8 cellular contexts compared by ENCODE assay signal in genomic region chr3:121660356-121661171, GRCh38. TPM values are rescaled to one million over a fixed set of nuclear protein-coding genes. Genes with fewer than 3 reads are reported as not detected.
DNase-seq lines count a peak whose midpoint lies in the region; ATAC-seq and TF ChIP-seq lines count a peak whose summit lies in the region.

A gene with protein sequence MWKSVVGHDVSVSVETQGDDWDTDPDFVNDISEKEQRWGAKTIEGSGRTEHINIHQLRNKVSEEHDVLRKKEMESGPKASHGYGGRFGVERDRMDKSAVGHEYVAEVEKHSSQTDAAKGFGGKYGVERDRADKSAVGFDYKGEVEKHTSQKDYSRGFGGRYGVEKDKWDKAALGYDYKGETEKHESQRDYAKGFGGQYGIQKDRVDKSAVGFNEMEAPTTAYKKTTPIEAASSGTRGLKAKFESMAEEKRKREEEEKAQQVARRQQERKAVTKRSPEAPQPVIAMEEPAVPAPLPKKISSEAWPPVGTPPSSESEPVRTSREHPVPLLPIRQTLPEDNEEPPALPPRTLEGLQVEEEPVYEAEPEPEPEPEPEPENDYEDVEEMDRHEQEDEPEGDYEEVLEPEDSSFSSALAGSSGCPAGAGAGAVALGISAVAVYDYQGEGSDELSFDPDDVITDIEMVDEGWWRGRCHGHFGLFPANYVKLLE (minus strand): TSS chr3:121660903. CDS start chr3:121658347, 2,556 bp downstream.

- H3K9me3 Mint-ChIP-seq in Caco-2 (ENCODE audit: unreplicated experiment) = no peaks in the 10 kb centered on the region

- H3K9me3 ChIP-seq in Caco-2 = no peaks in the 10 kb centered on the region
- no peaks in the 10 kb centered on the region for H3K9me3 ChIP-seq in aorta (ENCODE audit: control insufficient read depth, low read length)

- H3K27ac ChIP-seq in KMS-11 = peak within 1 kb of the TSS; percentile 76
- peak within 1 kb of the TSS in 1 of 2 donors; percentile 8 for H3K27ac ChIP-seq in aorta (ENCODE audit: low read depth in 1 of 2, low read length in 2 of 2)

- H3K4me1 Mint-ChIP-seq in Caco-2 (ENCODE audit: low read depth, unreplicated experiment) = peaks cover 29% of the 10 kb centered on the region

- no peak within 1 kb of the TSS for H3K4me3 Mint-ChIP-seq in Caco-2 (ENCODE audit: unreplicated experiment)

- no peak for DNase-seq in Caco-2
- no peak for DNase-seq in sciatic nerve (ENCODE audit: low spot score)
- DNase-seq in aorta = peak; percentile 76 to 77
- no peak for DNase-seq in NCI-H82 treated with DMSO at 0.1 percent for 48 hours (lab: John Stamatoyannopoulos, UW; ENCODE audit: unreplicated experiment)

- TF ChIP-seq CTCF in Caco-2 (IDR thresholded peaks at IDR 0.05; ENCODE audit: insufficient read depth in 1 of 2, low read depth in 1 of 2, low read length in 1 of 2, severe bottlenecking in 1 of 2, unreplicated experiment in 1 of 2) (no peak), KMS-11 (conservative IDR thresholded peaks at IDR 0.05; ENCODE audit: low read depth, low read length) (no peak)

- H3K27ac Mint-ChIP-seq in Caco-2 (ENCODE audit: unreplicated experiment) = peak within 1 kb of the TSS; percentile 22

- POLR2A ChIA-PET in Caco-2 (lab: Charles Lee) = no interaction called here
- POLR2A ChIA-PET in activated CD8-positive, alpha-beta memory T cell treated with anti-CD3 and anti-CD28 coated beads for 36 hours (lab: Charles Lee) = interaction anchor here (0.6 to 0.7 kb wide), 3 partner anchors 10 to 114 kb away, joined by 3 to 5 read pairs (median 5); no protein-coding TSS in a partner anchor

- peak within 1 kb of the TSS; percentile 62 for H2AFZ ChIP-seq in KMS-11 (ENCODE audit: low read depth)

- 73 to 75% methylated on average over 9 of the region's 9 CpGs for WGBS in aorta, 2 donors

- H4K20me1 ChIP-seq in KMS-11 (ENCODE audit: insufficient read depth) = no peaks in the 10 kb centered on the region

- ATAC-seq in GM21447 (IDR thresholded peaks at IDR 0.05; ENCODE audit: unreplicated experiment) (peak; percentile 85), esophagus mucosa (peak; percentile 53), sciatic nerve (peak; percentile 81), aorta (ENCODE audit: low FRiP score) (peak; percentile 63)

- peak within 1 kb of the TSS; percentile 63 for H3K9ac ChIP-seq in KMS-11

- H3K36me3 Mint-ChIP-seq in Caco-2 (ENCODE audit: insufficient read depth, unreplicated experiment) = peaks cover 34% of the 10 kb centered on the region

- H3K79me2 ChIP-seq in KMS-11 (ENCODE audit: insufficient read depth, low read depth) = peaks cover 21% of the 10 kb centered on the region

- intact Hi-C loops in Caco-2 (cut with micrococcal nuclease; ENCODE audit: unreplicated experiment) (loop anchor here (5.0 kb wide), 2 partner anchors 87 to 113 kb away; partner anchors contain the start of genes GOLGB1 and POLQ), sciatic nerve (cut with DNase I) (no loop called here), aorta (cut with DNase I) (no loop called here)

- peak within 1 kb of the TSS; percentile 66 for H3K4me2 ChIP-seq in KMS-11

- H3K27me3 Mint-ChIP-seq in Caco-2 (ENCODE audit: insufficient read depth, unreplicated experiment) = no peaks in the 10 kb centered on the region

- H3K36me3 ChIP-seq in Caco-2 (ENCODE audit: control insufficient read depth, insufficient read depth, low read length) (peaks cover 1% of the 10 kb centered on the region; the same call in 1 of the 2 replicates), KMS-11 (ENCODE audit: insufficient read depth) (no peaks in the 10 kb centered on the region), aorta (ENCODE audit: control insufficient read depth in 1 of 2, insufficient read depth in 2 of 2, low read length in 1 of 2) (peaks cover 7 to 12% of the 10 kb centered on the region in 2 donors)

- no peak within 1 kb of the TSS for H3K4me3 ChIP-seq in Caco-2 (ENCODE audit: low read depth, low read length)
- peak within 1 kb of the TSS; percentile 86 for H3K4me3 ChIP-seq in KMS-11 (IDR thresholded peaks at IDR 0.05; ENCODE audit: insufficient read depth, low read depth, low read length)
- no peak within 1 kb of the TSS for H3K4me3 ChIP-seq in aorta (ENCODE audit: low read length in 2 of 2)

- H3K4me1 ChIP-seq in Caco-2 (peaks cover 45% of the 10 kb centered on the region), KMS-11 (ENCODE audit: low read depth, poor library complexity, severe bottlenecking) (peaks cover 21% of the 10 kb centered on the region), aorta (ENCODE audit: control insufficient read depth in 1 of 2, insufficient read depth in 2 of 2, low read length in 2 of 2) (no peaks in the 10 kb centered on the region)

- CTCF ChIA-PET in Caco-2 (lab: Charles Lee) = interaction anchor here (0.6 kb wide), 1 partner anchor 10 kb away, joined by 8 read pairs; no protein-coding TSS in a partner anchor
- CTCF ChIA-PET in activated CD8-positive, alpha-beta memory T cell treated with anti-CD3 and anti-CD28 coated beads for 36 hours (lab: Charles Lee) = interaction anchor here (0.7 kb wide), 1 partner anchor 17 kb away, joined by 3 read pairs; no protein-coding TSS in a partner anchor

- no TSS peak for BruUV-seq in Caco-2 (replicated peaks; lab: Mats Ljungman, UMichigan)

- H3K27me3 ChIP-seq in Caco-2 (replicated peaks; ENCODE audit: control insufficient read depth, insufficient read depth, low read length) (no peaks in the 10 kb centered on the region), KMS-11 (ENCODE audit: insufficient read depth, low read depth) (no peaks in the 10 kb centered on the region), aorta (ENCODE audit: control insufficient read depth in 1 of 2, insufficient read depth in 2 of 2, low read length in 1 of 2) (no peaks in the 10 kb centered on the region)

RNA-seq across cellular contexts. Expression of the gene that starts here (rescaled TPM):
- 0.45 and 1.00 TPM in 2 replicates for total RNA-seq in Caco-2 (2022)
- total RNA-seq in activated CD8-positive, alpha-beta memory T cell treated with anti-CD3 and anti-CD28 coated beads for 36 hours = 100 to 1,000 TPM; 182 to 194 TPM
- total RNA-seq in esophagus mucosa = 5.1 TPM
- 45.4 TPM for total RNA-seq in sciatic nerve
- 10 to 100 TPM; 54.1 to 66.8 TPM for total RNA-seq in aorta
- 10 to 100 TPM; 12.9 to 54.6 TPM for polyA plus RNA-seq in aorta

Comparison
In these comparisons a context has a peak if more than half of its experiments do, and no peak if none do; other contexts are left out.
1. DNase-seq: peak in aorta (2 of 2); none in Caco-2 (0 of 2), sciatic nerve (single experiment) and NCI-H82 treated with DMSO at 0.1 percent for 48 hours (single experiment).
2. Peak in every context shown above with its lines, with median percentiles within 50 percentile points of each other: ATAC-seq.